Comparison of ENCODE assay signal across 14 cellular contexts in genomic region chr21:33828577-33828976, GRCh38.
DNase-seq lines count a peak whose midpoint lies in the region; ATAC-seq and TF ChIP-seq lines count a peak whose summit lies in the region.
"Had no signal": no experiment of that assay in that cellular context is flagged by ENCODE, and none has a peak within 500 bp of the region (broad histone marks: within the 10 kb centered on the region; RNA-seq: fewer than 3 reads in every experiment).

No MANE protein-coding gene starts in this region.

- H3K9ac ChIP-seq in adipocyte (ENCODE audit: low read length), result peak overlapping the region; percentile 50
- H3K9ac ChIP-seq: BLaER1 treated with 17β-estradiol and CSF1 and Interleukin-3, amounts not matched to agents 10 nM and 100 nM; GM23248 had no signal

- H3K27me3 ChIP-seq in adipocyte (replicated peaks; ENCODE audit: control insufficient read depth, insufficient read depth, low read length) (no peaks in the 10 kb centered on the region), thoracic aorta (replicated peaks; ENCODE audit: insufficient read depth) (no peaks in the 10 kb centered on the region)
- H3K27me3 ChIP-seq: BLaER1 treated with 17β-estradiol and CSF1 and Interleukin-3, amounts not matched to agents 10 nM and 100 nM had no signal

- H3K36me3 ChIP-seq in adipocyte (ENCODE audit: control insufficient read depth, insufficient read depth, low read length, severe bottlenecking) (peaks cover 51% of the 10 kb centered on the region), thoracic aorta (no peaks in the 10 kb centered on the region)

- H3K27ac ChIP-seq in caudate nucleus (ENCODE audit: low read depth, low read length) (peak overlapping the region; percentile 20), thoracic aorta (peak overlapping the region; percentile 78 to 82)
- H3K27ac ChIP-seq: BLaER1 treated with 17β-estradiol and CSF1 and Interleukin-3, amounts not matched to agents 10 nM and 100 nM; GM23248; HL-60 had no signal

- intact Hi-C loops in sciatic nerve (cut with DNase I), result no loop called here

- no peak for TF ChIP-seq CTCF in thoracic aorta (IDR thresholded peaks at IDR 0.05)

- DNase-seq in adipocyte (ENCODE audit: low read depth) (no peak), caudate nucleus (lab: John Stamatoyannopoulos, UW) (no peak), sciatic nerve (ENCODE audit: low spot score) (no peak), thoracic aorta (ENCODE audit: low spot score) (no peak), SHP77 (lab: John Stamatoyannopoulos, UW) (no peak), NK-92 (lab: John Stamatoyannopoulos, UW; ENCODE audit: unreplicated experiment) (no peak)
- DNase-seq: ACHN; CD4-positive, CD25-positive, alpha-beta regulatory T cell; DMS 273 treated with DMSO at 0.1 percent for 48 hours; GM23248 had no signal

- H3K9me3 ChIP-seq in adipocyte (ENCODE audit: control insufficient read depth, low read length) (peaks cover 4% of the 10 kb centered on the region), thoracic aorta (no peaks in the 10 kb centered on the region)

- H3K4me1 ChIP-seq in adipocyte (ENCODE audit: control insufficient read depth, insufficient read depth, low read length) (peaks cover 59% of the 10 kb centered on the region), thoracic aorta (ENCODE audit: control insufficient read depth in 1 of 2, low read depth in 2 of 2) (peaks cover 48 to 80% of the 10 kb centered on the region in 2 donors)
- H3K4me1 ChIP-seq: BLaER1 treated with 17β-estradiol and CSF1 and Interleukin-3, amounts not matched to agents 10 nM and 100 nM had no signal

- H3K4me3 ChIP-seq in adipocyte (ENCODE audit: low read length), result peak overlapping the region; percentile 33
- peak overlapping the region; percentile 46 for H3K4me3 ChIP-seq in thoracic aorta
- H3K4me3 ChIP-seq: BLaER1 treated with 17β-estradiol and CSF1 and Interleukin-3, amounts not matched to agents 10 nM and 100 nM; GM23248 had no signal

- ATAC-seq in sciatic nerve (peak; percentile 41), thoracic aorta (ENCODE audit: insufficient number of reproducible peaks, low FRiP score, low read depth) (no peak), GM18502 (IDR thresholded peaks at IDR 0.05; ENCODE audit: poor library complexity, unreplicated experiment) (no peak)
- ATAC-seq: HCT116 had no signal
